1 cellular context compared by ENCODE assay signal in the genomic region with DNA sequence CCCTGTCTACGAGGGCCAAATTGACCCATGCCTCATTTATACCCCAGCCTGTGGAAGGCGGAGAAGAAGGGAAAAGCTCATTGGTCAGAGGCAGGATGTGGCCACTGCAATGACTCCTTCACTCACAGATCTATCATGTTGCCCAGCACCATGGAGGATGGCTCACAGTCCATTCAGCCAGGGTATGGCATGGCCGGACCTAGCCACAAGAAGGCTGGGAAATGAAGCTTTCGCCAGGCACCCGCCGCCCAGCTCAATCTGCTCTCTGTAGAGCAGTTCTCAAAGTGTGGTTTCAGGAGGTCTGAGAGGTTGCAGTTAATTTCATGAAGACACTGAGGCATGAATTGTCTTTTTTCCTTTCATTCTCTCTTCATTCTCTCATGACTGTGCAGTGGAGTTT.
TF ChIP-seq lines count a peak whose summit lies in the region.

No MANE protein-coding gene starts in this region.

TF ChIP-seq in IMR-90, 13 proteins besides CTCF, POLR2A, EP300 and RAD21 (continued from another document):
- TF ChIP-seq, protein P1, sequence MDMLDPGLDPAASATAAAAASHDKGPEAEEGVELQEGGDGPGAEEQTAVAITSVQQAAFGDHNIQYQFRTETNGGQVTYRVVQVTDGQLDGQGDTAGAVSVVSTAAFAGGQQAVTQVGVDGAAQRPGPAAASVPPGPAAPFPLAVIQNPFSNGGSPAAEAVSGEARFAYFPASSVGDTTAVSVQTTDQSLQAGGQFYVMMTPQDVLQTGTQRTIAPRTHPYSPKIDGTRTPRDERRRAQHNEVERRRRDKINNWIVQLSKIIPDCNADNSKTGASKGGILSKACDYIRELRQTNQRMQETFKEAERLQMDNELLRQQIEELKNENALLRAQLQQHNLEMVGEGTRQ (IDR thresholded peaks at IDR 0.05; ENCODE audit: low read depth, low read length): no peak
